9 cellular contexts compared by ENCODE assay signal in the genomic region with DNA sequence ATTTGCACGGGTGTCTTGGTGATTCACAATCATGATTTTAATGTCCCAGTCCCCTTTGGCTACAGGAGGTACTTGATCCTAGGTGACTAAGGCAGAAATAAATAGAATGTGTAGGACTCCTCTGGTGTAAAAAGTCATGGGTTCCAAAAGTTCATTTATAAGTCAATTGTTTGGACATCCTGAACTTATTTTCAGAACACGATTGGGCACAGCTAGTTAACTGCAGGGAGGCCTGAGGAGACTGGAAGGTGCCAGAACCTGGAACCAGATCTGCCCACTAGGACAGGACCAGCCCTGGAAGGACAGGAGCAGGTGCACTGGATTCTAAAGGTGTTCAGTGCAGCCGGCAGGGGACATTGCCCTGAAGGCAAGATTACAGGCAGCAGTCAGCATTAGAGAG. TPM values are rescaled to one million over a fixed set of nuclear protein-coding genes. Genes with fewer than 3 reads are reported as not detected.
"Had no signal": no experiment of that assay in that cellular context is flagged by ENCODE, and none has a peak within 500 bp of the region (broad histone marks: within the 10 kb centered on the region; RNA-seq: fewer than 3 reads in every experiment).

No MANE protein-coding gene starts in this region.

- H2AFZ ChIP-seq: GM23338 had no signal

- FAIRE-seq: H1, H54, HTR-8/SVneo, K562 had no signal

- DNase-seq: H9, HCEC 1CT, IMR-90 had no signal

- ATAC-seq: GM23338, K562 had no signal

- H3K4me2 ChIP-seq: GM23338 had no signal

- H3K4me3 ChIP-seq: GM23338, K562 had no signal

RNA-seq across cellular contexts. Expression of a gene that starts 58.6 kb away (rescaled TPM):
- total RNA-seq: HT-29 had no signal
- polyA plus RNA-seq: IMR-90 had no signal
